1 cellular context compared by ENCODE assay signal in genomic region chr4:24858550-24858949, GRCh38.
TF ChIP-seq lines count a peak whose summit lies in the region.

No MANE protein-coding gene starts in this region.

TF ChIP-seq in endothelial cell of umbilical vein, 7 proteins besides CTCF, POLR2A, EP300 and RAD21:
- TF ChIP-seq POLR2AphosphoS5 (IDR thresholded peaks at IDR 0.05; ENCODE audit: insufficient read depth, low read depth, low read length) (no peak), JUN (IDR thresholded peaks at IDR 0.05; ENCODE audit: borderline replicate concordance, insufficient read depth, insufficient read length, low read depth) (no peak)
